15 cellular contexts compared by ENCODE assay signal in the genomic region with DNA sequence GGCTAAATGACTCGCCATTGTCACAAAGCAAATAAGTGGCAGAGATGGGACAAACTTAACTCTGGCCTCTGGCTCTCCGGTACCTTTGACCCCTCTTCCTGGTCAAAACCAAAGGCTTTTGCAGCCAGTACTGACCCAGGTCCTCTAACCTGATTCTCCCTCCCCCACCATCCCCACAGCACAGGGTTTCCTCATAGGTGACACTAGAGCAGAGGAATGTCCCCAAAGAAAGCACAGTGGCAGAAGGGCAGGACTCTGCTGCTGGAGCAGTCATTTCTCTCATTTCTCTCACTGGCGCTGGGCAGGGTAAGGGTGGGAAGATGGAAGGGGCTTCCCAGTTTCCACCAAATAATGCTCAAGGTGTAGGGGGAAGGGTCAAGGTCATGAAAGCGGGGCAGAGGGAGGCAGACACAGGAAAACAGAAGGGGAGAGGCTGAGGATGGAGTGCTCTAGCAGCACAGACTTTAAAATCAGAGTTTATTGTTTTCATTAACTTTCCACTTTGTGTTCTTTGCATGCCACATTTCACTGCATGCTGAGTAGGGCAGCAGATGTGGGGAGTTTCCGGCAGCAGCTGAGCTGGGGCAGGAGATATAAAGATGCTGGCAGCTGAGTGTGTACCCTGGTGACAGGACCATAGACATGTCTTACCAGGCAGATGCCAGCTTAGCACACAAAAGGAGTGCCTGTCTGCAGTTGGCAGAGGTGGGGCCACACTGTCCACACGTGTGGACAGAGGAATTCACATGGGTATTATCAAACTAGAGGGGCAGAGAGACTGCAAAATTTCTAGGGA.
"Had no signal": no experiment of that assay in that cellular context is flagged by ENCODE, and none has a peak within 500 bp of the region (broad histone marks: within the 10 kb centered on the region; RNA-seq: fewer than 3 reads in every experiment).

No MANE protein-coding gene starts in this region.

- ATAC-seq: gastroesophageal sphincter, left ventricle myocardium superior had no signal

- H3K9me3 Mint-ChIP-seq: activated CD4-positive, alpha-beta memory T cell treated with anti-CD3 and anti-CD28 coated beads for 36 hours; activated naive CD8-positive, alpha-beta T cell treated with anti-CD3 and anti-CD28 coated beads, Interleukin-2, amount 10 ng/mL, durations not matched to agents 7 days and 5 days; neural progenitor cell; stimulated activated naive CD8-positive, alpha-beta T cell treated with anti-CD3 and anti-CD28 coated beads, Interleukin-15, Interleukin-2, amounts not matched to agents 100 ng/mL and 50 ng/mL, for 24 hours had no signal

- H3K27ac Mint-ChIP-seq: activated CD4-positive, alpha-beta memory T cell treated with anti-CD3 and anti-CD28 coated beads for 36 hours; activated naive CD8-positive, alpha-beta T cell treated with anti-CD3 and anti-CD28 coated beads, Interleukin-2, amount 10 ng/mL, durations not matched to agents 7 days and 5 days; neural progenitor cell; stimulated activated naive CD8-positive, alpha-beta T cell treated with anti-CD3 and anti-CD28 coated beads, Interleukin-15, Interleukin-2, amounts not matched to agents 100 ng/mL and 50 ng/mL, for 24 hours had no signal

- H3K27me3 Mint-ChIP-seq: activated CD4-positive, alpha-beta memory T cell treated with anti-CD3 and anti-CD28 coated beads for 36 hours had no signal

- H3K4me3 ChIP-seq: gastroesophageal sphincter, neural progenitor cell, ovary had no signal

- H3K36me3 Mint-ChIP-seq: activated CD4-positive, alpha-beta memory T cell treated with anti-CD3 and anti-CD28 coated beads for 36 hours; activated naive CD8-positive, alpha-beta T cell treated with anti-CD3 and anti-CD28 coated beads, Interleukin-2, amount 10 ng/mL, durations not matched to agents 7 days and 5 days; neural progenitor cell had no signal

- H2AFZ ChIP-seq: neural progenitor cell had no signal

- DNase-seq: activated CD4-positive, alpha-beta memory T cell treated with anti-CD3 and anti-CD28 coated beads for 36 hours; activated gamma-delta T cell treated with Interleukin-2 at 50 U/mL for 16 hours; activated naive CD8-positive, alpha-beta T cell treated with anti-CD3 and anti-CD28 coated beads, Interleukin-2, amount 10 ng/mL, durations not matched to agents 7 days and 5 days; activated T-cell treated with anti-CD3 and anti-CD28 coated beads, Interleukin-2, amount 50 U/mL, for 48 hours; anterior cingulate cortex; effector CD4-positive, alpha-beta T cell; kidney; left ventricle myocardium superior; mesenchymal stem cell; ovary; stimulated activated CD4-positive, alpha-beta T cell treated with anti-CD3 and anti-CD28 coated beads, Interleukin-4, amount 100 ng/mL, for 1 hour; stimulated activated CD8-positive, alpha-beta memory T cell treated with anti-CD3 and anti-CD28 coated beads, Interleukin-4, amount 100 ng/mL, for 48 hours had no signal

- H3K4me3 Mint-ChIP-seq: activated CD4-positive, alpha-beta memory T cell treated with anti-CD3 and anti-CD28 coated beads for 36 hours; activated naive CD8-positive, alpha-beta T cell treated with anti-CD3 and anti-CD28 coated beads, Interleukin-2, amount 10 ng/mL, durations not matched to agents 7 days and 5 days; neural progenitor cell; stimulated activated naive CD8-positive, alpha-beta T cell treated with anti-CD3 and anti-CD28 coated beads, Interleukin-15, Interleukin-2, amounts not matched to agents 100 ng/mL and 50 ng/mL, for 24 hours had no signal

- H3K4me2 ChIP-seq: neural progenitor cell had no signal

- H3K4me1 ChIP-seq: neural progenitor cell had no signal

- H3K27ac ChIP-seq: gastroesophageal sphincter, neural progenitor cell, ovary had no signal

- H3K27me3 ChIP-seq: gastroesophageal sphincter, neural progenitor cell, ovary had no signal

- H3K9ac ChIP-seq: neural progenitor cell had no signal

- H3K36me3 ChIP-seq: gastroesophageal sphincter, neural progenitor cell, ovary had no signal

- H3K9me3 ChIP-seq: gastroesophageal sphincter, ovary had no signal
